11 cellular contexts compared by ENCODE assay signal in the genomic region with DNA sequence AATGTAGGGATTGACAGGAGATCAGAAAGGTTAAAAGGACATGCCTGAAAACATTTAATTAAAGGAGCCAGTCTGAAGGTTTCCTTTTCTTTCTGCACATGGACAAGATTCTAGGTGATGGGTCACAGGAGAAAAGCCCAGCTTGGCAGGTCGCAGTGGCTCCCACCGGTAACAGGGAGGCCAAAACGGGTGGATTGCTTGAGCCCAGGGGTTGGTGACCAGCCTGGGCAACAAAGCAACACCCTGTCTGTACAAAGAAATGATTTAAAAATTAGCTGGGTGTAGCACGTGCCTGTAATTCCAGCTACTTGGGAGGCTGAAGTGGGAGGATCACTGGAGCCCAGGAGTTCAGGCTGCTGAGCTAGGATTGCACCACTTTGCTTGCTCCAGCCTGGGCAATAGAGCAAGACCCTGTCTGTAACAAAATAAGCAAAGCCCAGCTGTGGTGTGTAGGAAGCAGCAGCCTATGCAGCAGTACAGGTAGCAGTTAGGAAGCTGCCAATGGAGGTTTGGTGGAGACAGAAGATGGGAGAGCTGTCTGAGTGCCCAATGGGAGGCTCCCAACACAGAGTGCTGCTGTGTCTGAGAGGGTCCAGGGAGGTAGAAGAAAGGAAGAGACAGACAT. TPM values are rescaled to one million over a fixed set of nuclear protein-coding genes. Genes with fewer than 3 reads are reported as not detected.
DNase-seq lines count a peak whose midpoint lies in the region; ATAC-seq and TF ChIP-seq lines count a peak whose summit lies in the region.
"Had no signal": no experiment of that assay in that cellular context is flagged by ENCODE, and none has a peak within 500 bp of the region (broad histone marks: within the 10 kb centered on the region; RNA-seq: fewer than 3 reads in every experiment).

No MANE protein-coding gene starts in this region.

- H3K4me1 ChIP-seq in gastroesophageal sphincter: peaks cover 4 to 53% (median 20%) of the 10 kb centered on the region in 3 donors

- H3K9me3 ChIP-seq in T-helper 17 cell (ENCODE audit: control insufficient read depth, low read length, poor library complexity, severe bottlenecking) (no peaks in the 10 kb centered on the region), gastroesophageal sphincter (no peaks in the 10 kb centered on the region)

- peak overlapping the region; percentile 56 for H3K27ac Mint-ChIP-seq in T-helper 1 cell treated with Interleukin-12 subunit alpha and Interleukin-12 subunit beta and Interleukin-4 antibody, amounts not matched to agents 30 μg/mL and 1 μg/mL, for 36 hours
- H3K27ac Mint-ChIP-seq in T-helper 17 cell: peak overlapping the region; percentile 99

- no peak for TF ChIP-seq CTCF in gastroesophageal sphincter (IDR thresholded peaks at IDR 0.05)

- no peak overlapping the region for H3K4me3 ChIP-seq in gastroesophageal sphincter

- H3K27ac ChIP-seq in gastroesophageal sphincter (peak overlapping the region; percentile 1 to 96 (median 88)), substantia nigra (ENCODE audit: low read depth, low read length, poor library complexity, severe bottlenecking) (peak overlapping the region; percentile 2)

- no peaks in the 10 kb centered on the region for H3K27me3 Mint-ChIP-seq in T-helper 1 cell treated with Interleukin-12 subunit alpha and Interleukin-12 subunit beta and Interleukin-4 antibody, amounts not matched to agents 30 μg/mL and 1 μg/mL, for 36 hours (ENCODE audit: low read depth)
- no peaks in the 10 kb centered on the region for H3K27me3 Mint-ChIP-seq in T-helper 17 cell

- H3K4me1 Mint-ChIP-seq in T-helper 1 cell treated with Interleukin-12 subunit alpha and Interleukin-12 subunit beta and Interleukin-4 antibody, amounts not matched to agents 30 μg/mL and 1 μg/mL, for 36 hours (ENCODE audit: low read depth): peaks cover 53% of the 10 kb centered on the region
- peaks cover 45% of the 10 kb centered on the region for H3K4me1 Mint-ChIP-seq in T-helper 17 cell

- DNase-seq in T-helper 1 cell (no peak), T-helper 17 cell (no peak), substantia nigra (lab: John Stamatoyannopoulos, UW) (no peak), ACHN (no peak)
- DNase-seq: foreskin melanocyte; NCI-H2029; stimulated activated naive B cell treated with anti-CD40 and anti-IgM and Interleukin-4, amounts not matched to agents 10 μg/mL and 1 μg/mL and 100 μg/mL, for 72 hours had no signal

- H3K36me3 ChIP-seq in gastroesophageal sphincter: no peaks in the 10 kb centered on the region

- ATAC-seq in T-helper 17 cell (no peak), gastroesophageal sphincter (no peak), HG03135 (IDR thresholded peaks at IDR 0.05; ENCODE audit: unreplicated experiment) (no peak), GM18502 (IDR thresholded peaks at IDR 0.05; ENCODE audit: poor library complexity, unreplicated experiment) (no peak)
- ATAC-seq: stimulated activated naive B cell treated with anti-CD40 and anti-IgM and Interleukin-4, amounts not matched to agents 10 μg/mL and 1 μg/mL and 100 μg/mL, for 72 hours had no signal

- no peak overlapping the region for H3K4me3 Mint-ChIP-seq in T-helper 1 cell treated with Interleukin-12 subunit alpha and Interleukin-12 subunit beta and Interleukin-4 antibody, amounts not matched to agents 30 μg/mL and 1 μg/mL, for 36 hours
- peak overlapping the region; percentile 69 for H3K4me3 Mint-ChIP-seq in T-helper 17 cell
- H3K4me3 Mint-ChIP-seq: stimulated activated naive B cell treated with anti-CD40 and anti-IgM and Interleukin-4, amounts not matched to agents 10 μg/mL and 1 μg/mL and 100 μg/mL, for 72 hours had no signal

- WGBS in gastroesophageal sphincter (ENCODE audit: low coverage in 1 of 2), 2 donors: 42 to 48% methylated on average over 4 of the region's 4 CpGs

- H3K27me3 ChIP-seq in gastroesophageal sphincter: no peaks in the 10 kb centered on the region

- H3K9me3 Mint-ChIP-seq in T-helper 1 cell treated with Interleukin-12 subunit alpha and Interleukin-12 subunit beta and Interleukin-4 antibody, amounts not matched to agents 30 μg/mL and 1 μg/mL, for 36 hours: no peaks in the 10 kb centered on the region
- H3K9me3 Mint-ChIP-seq: stimulated activated naive B cell treated with anti-CD40 and anti-IgM and Interleukin-4, amounts not matched to agents 10 μg/mL and 1 μg/mL and 100 μg/mL, for 72 hours had no signal

- in situ Hi-C loops in ACHN (cut with HindIII; ENCODE audit: low pct_ligation_motif_present, low pct_unique_long_range_greater_than_20kb, low sequenced_read_pairs): no loop called here

- TF ChIP-seq EP300 in gastroesophageal sphincter (IDR thresholded peaks at IDR 0.05): no peak

- no peak for TF ChIP-seq POLR2A in gastroesophageal sphincter (IDR thresholded peaks at IDR 0.05)

- H3K36me3 Mint-ChIP-seq in T-helper 1 cell treated with Interleukin-12 subunit alpha and Interleukin-12 subunit beta and Interleukin-4 antibody, amounts not matched to agents 30 μg/mL and 1 μg/mL, for 36 hours (ENCODE audit: low read depth): peaks cover 18% of the 10 kb centered on the region
- no peaks in the 10 kb centered on the region for H3K36me3 Mint-ChIP-seq in T-helper 17 cell (ENCODE audit: low read depth)
- H3K36me3 Mint-ChIP-seq: stimulated activated naive B cell treated with anti-CD40 and anti-IgM and Interleukin-4, amounts not matched to agents 10 μg/mL and 1 μg/mL and 100 μg/mL, for 72 hours had no signal

RNA-seq across cellular contexts. Expression of a gene that starts 7.3 kb away (rescaled TPM):
- total RNA-seq in T-helper 17 cell (10 to 100 TPM; 11.3 to 11.9 TPM), gastroesophageal sphincter (10 to 100 TPM; 10.4 to 12.1 (median 11.0) TPM)

RNA-seq across cellular contexts. Expression of a gene that starts 17.0 kb away (rescaled TPM):
- total RNA-seq in T-helper 17 cell (100 to 1,000 TPM; 220 to 223 TPM), gastroesophageal sphincter (10 to 100 TPM; 14.5 to 39.7 (median 38.4) TPM)

RNA-seq across cellular contexts. Expression of a gene that starts 26.5 kb away (rescaled TPM):
- total RNA-seq in T-helper 17 cell (10 to 100 TPM; 36.9 to 40.2 TPM), gastroesophageal sphincter (100 to 1,000 TPM; 134 to 200 (median 139) TPM)

RNA-seq across cellular contexts. Expression of a gene that starts 31.8 kb away (rescaled TPM):
- total RNA-seq in T-helper 17 cell: under 1 TPM in 1 of 2 donors, not detected in 1; 0.18 TPM
- not detected for total RNA-seq in gastroesophageal sphincter

RNA-seq across cellular contexts. Expression of a gene that starts 33.5 kb away (rescaled TPM):
- 10 to 100 TPM; 20.1 to 21.1 TPM for total RNA-seq in T-helper 17 cell
- 10 to 100 TPM; 28.5 to 50.0 (median 40.1) TPM for total RNA-seq in gastroesophageal sphincter

Comparison
In these comparisons a context has a peak if more than half of its experiments do, and no peak if none do; other contexts are left out.
1. RNA of a gene that starts 17.0 kb away (total RNA-seq): 220 to 223 TPM in T-helper 17 cell; 14.5 to 39.7 TPM in gastroesophageal sphincter; every median in the first group is over 4 times any median in the second.